2 cellular contexts compared by ENCODE assay signal in genomic region chr15:60923925-60924324, GRCh38.
TF ChIP-seq lines count a peak whose summit lies in the region.

No MANE protein-coding gene starts in this region.

TF ChIP-seq in WTC11, 78 proteins besides CTCF, POLR2A, EP300 and RAD21 (continued from another document):
- no peak for TF ChIP-seq ERG (CRISPR knock-in tag; IDR thresholded peaks at IDR 0.05)
- TF ChIP-seq, protein P1, sequence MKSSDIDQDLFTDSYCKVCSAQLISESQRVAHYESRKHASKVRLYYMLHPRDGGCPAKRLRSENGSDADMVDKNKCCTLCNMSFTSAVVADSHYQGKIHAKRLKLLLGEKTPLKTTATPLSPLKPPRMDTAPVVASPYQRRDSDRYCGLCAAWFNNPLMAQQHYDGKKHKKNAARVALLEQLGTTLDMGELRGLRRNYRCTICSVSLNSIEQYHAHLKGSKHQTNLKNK (CRISPR knock-in tag; IDR thresholded peaks at IDR 0.05) = no peak
- TF ChIP-seq ZNF532 (CRISPR knock-in tag; IDR thresholded peaks at IDR 0.05; ENCODE audit: borderline replicate concordance) = no peak
- no peak for TF ChIP-seq NFYB (CRISPR knock-in tag; conservative IDR thresholded peaks at IDR 0.05; ENCODE audit: low read depth)
- TF ChIP-seq GTF2I (CRISPR knock-in tag; conservative IDR thresholded peaks at IDR 0.05) = no peak
- no peak for TF ChIP-seq AR (CRISPR knock-in tag; IDR thresholded peaks at IDR 0.05)
- TF ChIP-seq, protein P2, sequence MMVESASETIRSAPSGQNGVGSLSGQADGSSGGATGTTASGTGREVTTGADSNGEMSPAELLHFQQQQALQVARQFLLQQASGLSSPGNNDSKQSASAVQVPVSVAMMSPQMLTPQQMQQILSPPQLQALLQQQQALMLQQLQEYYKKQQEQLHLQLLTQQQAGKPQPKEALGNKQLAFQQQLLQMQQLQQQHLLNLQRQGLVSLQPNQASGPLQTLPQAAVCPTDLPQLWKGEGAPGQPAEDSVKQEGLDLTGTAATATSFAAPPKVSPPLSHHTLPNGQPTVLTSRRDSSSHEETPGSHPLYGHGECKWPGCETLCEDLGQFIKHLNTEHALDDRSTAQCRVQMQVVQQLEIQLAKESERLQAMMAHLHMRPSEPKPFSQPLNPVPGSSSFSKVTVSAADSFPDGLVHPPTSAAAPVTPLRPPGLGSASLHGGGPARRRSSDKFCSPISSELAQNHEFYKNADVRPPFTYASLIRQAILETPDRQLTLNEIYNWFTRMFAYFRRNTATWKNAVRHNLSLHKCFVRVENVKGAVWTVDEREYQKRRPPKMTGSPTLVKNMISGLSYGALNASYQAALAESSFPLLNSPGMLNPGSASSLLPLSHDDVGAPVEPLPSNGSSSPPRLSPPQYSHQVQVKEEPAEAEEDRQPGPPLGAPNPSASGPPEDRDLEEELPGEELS (CRISPR knock-in tag; IDR thresholded peaks at IDR 0.05) = no peak
- no peak for TF ChIP-seq ZNF317 (CRISPR knock-in tag; IDR thresholded peaks at IDR 0.05; ENCODE audit: borderline replicate concordance, low read depth)
- TF ChIP-seq ELF4 (CRISPR knock-in tag; IDR thresholded peaks at IDR 0.05; ENCODE audit: low read depth) = no peak
- TF ChIP-seq PRRX2 (CRISPR knock-in tag; IDR thresholded peaks at IDR 0.05) = no peak

TF ChIP-seq in H1, 55 proteins besides CTCF, POLR2A, EP300 and RAD21 (continued from another document):
- TF ChIP-seq CHD1 (IDR thresholded peaks at IDR 0.05; ENCODE audit: low read depth, low read length) (no peak), BCL11A (IDR thresholded peaks at IDR 0.05; ENCODE audit: low read depth in 2 of 2, low read length in 2 of 2) (no peak)
- TF ChIP-seq, protein P3, sequence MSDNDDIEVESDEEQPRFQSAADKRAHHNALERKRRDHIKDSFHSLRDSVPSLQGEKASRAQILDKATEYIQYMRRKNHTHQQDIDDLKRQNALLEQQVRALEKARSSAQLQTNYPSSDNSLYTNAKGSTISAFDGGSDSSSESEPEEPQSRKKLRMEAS (IDR thresholded peaks at IDR 0.05) = no peak
